In genomic region chr11:124875401-124875800, GRCh38 we compare ENCODE assay signal across 10 cellular contexts. TPM values are rescaled to one million over a fixed set of nuclear protein-coding genes. Genes with fewer than 3 reads are reported as not detected.
A peak's percentile ranks its signal among the peaks of the same experiment; 100 is the strongest.
DNase-seq lines count a peak whose midpoint lies in the region; ATAC-seq and TF ChIP-seq lines count a peak whose summit lies in the region.
"Had no signal": no experiment of that assay in that cellular context is flagged by ENCODE, and none has a peak within 500 bp of the region (broad histone marks: within the 10 kb centered on the region; RNA-seq: fewer than 3 reads in every experiment).

No MANE protein-coding gene starts in this region.

- peaks cover 8% of the 10 kb centered on the region for H3K27me3 ChIP-seq in CD4-positive, CD25-positive, alpha-beta regulatory T cell (ENCODE audit: control insufficient read depth, insufficient read depth, low read length)
- H3K27me3 ChIP-seq in MG63 (no peaks in the 10 kb centered on the region; the same call in 1 of the 2 replicates), duodenal mucosa (ENCODE audit: control insufficient read depth in 1 of 2, insufficient read depth in 2 of 2, low read length in 2 of 2) (peaks cover 28 to 43% of the 10 kb centered on the region in 2 donors), neural progenitor cell (peaks cover 53% of the 10 kb centered on the region)

- peaks cover 15% of the 10 kb centered on the region for H3F3A ChIP-seq in neural progenitor cell (ENCODE audit: low read depth)

- H3K9ac ChIP-seq in duodenal mucosa (ENCODE audit: low read depth in 1 of 2, low read length in 2 of 2) (no peak overlapping the region), neural progenitor cell (no peak overlapping the region)

- peaks cover 32% of the 10 kb centered on the region for H3K27me3 Mint-ChIP-seq in CD4-positive, CD25-positive, alpha-beta regulatory T cell
- peaks cover 39% of the 10 kb centered on the region for H3K27me3 Mint-ChIP-seq in neural progenitor cell (ENCODE audit: insufficient read depth, low read depth)

- H3K79me2 ChIP-seq in neural progenitor cell (ENCODE audit: low read depth), result no peaks in the 10 kb centered on the region

- peak overlapping the region; percentile 97 for H2AFZ ChIP-seq in neural progenitor cell (replicated peaks)

- H3K9me3 ChIP-seq in CD4-positive, CD25-positive, alpha-beta regulatory T cell (ENCODE audit: control insufficient read depth in 2 of 2, low read length in 2 of 2), result no peaks in the 10 kb centered on the region
- H3K9me3 ChIP-seq in MG63 (no peaks in the 10 kb centered on the region), duodenal mucosa (ENCODE audit: control insufficient read depth in 1 of 2, low read length in 2 of 2) (no peaks in the 10 kb centered on the region), neural progenitor cell (ENCODE audit: low read depth) (no peaks in the 10 kb centered on the region)

- no peak for TF ChIP-seq CTCF in neural progenitor cell (IDR thresholded peaks at IDR 0.05)

- no peak overlapping the region for H3K27ac Mint-ChIP-seq in CD4-positive, CD25-positive, alpha-beta regulatory T cell
- H3K27ac Mint-ChIP-seq in neural progenitor cell, result no peak overlapping the region

- ATAC-seq in CD4-positive, CD25-positive, alpha-beta regulatory T cell (ENCODE audit: low read depth in 2 of 2), result no peak
- ATAC-seq in HG03469 (IDR thresholded peaks at IDR 0.05; ENCODE audit: unreplicated experiment) (no peak), GM18858 (IDR thresholded peaks at IDR 0.05; ENCODE audit: unreplicated experiment) (no peak), HG03196 (IDR thresholded peaks at IDR 0.05; ENCODE audit: unreplicated experiment) (no peak)

- H3K4me1 ChIP-seq in CD4-positive, CD25-positive, alpha-beta regulatory T cell (ENCODE audit: control insufficient read depth, insufficient read depth, low read length, poor library complexity, severe bottlenecking), result peaks cover 20% of the 10 kb centered on the region
- peaks cover 11 to 12% of the 10 kb centered on the region in 2 donors for H3K4me1 ChIP-seq in duodenal mucosa (ENCODE audit: control insufficient read depth in 1 of 2, insufficient read depth in 2 of 2, low read length in 2 of 2)
- H3K4me1 ChIP-seq in neural progenitor cell, result peaks cover 8% of the 10 kb centered on the region

- DNase-seq in CD4-positive, CD25-positive, alpha-beta regulatory T cell, result no peak
- no peak for DNase-seq in MG63
- DNase-seq in neural progenitor cell (ENCODE audit: low spot score), result no peak
- DNase-seq in dermis blood vessel endothelial cell, result no peak

- no peaks in the 10 kb centered on the region for H4K20me1 ChIP-seq in neural progenitor cell (ENCODE audit: low read depth)

- H3K36me3 ChIP-seq in CD4-positive, CD25-positive, alpha-beta regulatory T cell (ENCODE audit: control insufficient read depth, insufficient read depth, low read length), result no peaks in the 10 kb centered on the region
- no peaks in the 10 kb centered on the region for H3K36me3 ChIP-seq in MG63
- no peaks in the 10 kb centered on the region for H3K36me3 ChIP-seq in duodenal mucosa (ENCODE audit: control insufficient read depth in 1 of 2, insufficient read depth in 2 of 2, low read length in 2 of 2)
- no peaks in the 10 kb centered on the region for H3K36me3 ChIP-seq in neural progenitor cell

- H3K4me2 ChIP-seq in neural progenitor cell, result peak overlapping the region; percentile 63

- H3K4me3 ChIP-seq in CD4-positive, CD25-positive, alpha-beta regulatory T cell (ENCODE audit: low read depth, low read length), result no peak overlapping the region
- peak overlapping the region; percentile 68 for H3K4me3 ChIP-seq in MG63
- H3K4me3 ChIP-seq in duodenal mucosa (ENCODE audit: low read depth in 1 of 2, low read length in 2 of 2), result peak overlapping the region; percentile 84 to 87
- H3K4me3 ChIP-seq in neural progenitor cell, result peak overlapping the region; percentile 62

- H3K4me1 Mint-ChIP-seq in CD4-positive, CD25-positive, alpha-beta regulatory T cell, result peaks cover 0 to 26% (median 2%) of the 10 kb centered on the region in 4 donors
- H3K4me1 Mint-ChIP-seq in neural progenitor cell, result peaks cover 25% of the 10 kb centered on the region

- peaks cover 0 to 2% (median 0%) of the 10 kb centered on the region in 7 donors for H3K9me3 Mint-ChIP-seq in CD4-positive, CD25-positive, alpha-beta regulatory T cell
- H3K9me3 Mint-ChIP-seq in neural progenitor cell, result no peaks in the 10 kb centered on the region

- peak overlapping the region in 3 of 4 donors; percentile 73 to 86 (median 75) for H3K4me3 Mint-ChIP-seq in CD4-positive, CD25-positive, alpha-beta regulatory T cell
- H3K4me3 Mint-ChIP-seq in neural progenitor cell, result peak overlapping the region; percentile 83

- no peaks in the 10 kb centered on the region for H3K36me3 Mint-ChIP-seq in CD4-positive, CD25-positive, alpha-beta regulatory T cell
- peaks cover 3% of the 10 kb centered on the region for H3K36me3 Mint-ChIP-seq in neural progenitor cell

- no peak overlapping the region for H3K27ac ChIP-seq in CD4-positive, CD25-positive, alpha-beta regulatory T cell (ENCODE audit: insufficient read depth, low read length, poor library complexity, severe bottlenecking)
- no peak overlapping the region for H3K27ac ChIP-seq in duodenal mucosa (ENCODE audit: low read depth, low read length)
- no peak overlapping the region for H3K27ac ChIP-seq in neural progenitor cell

RNA-seq across cellular contexts. Expression of gene ROBO3, which starts 10.2 kb away (rescaled TPM):
- total RNA-seq in CD4-positive, CD25-positive, alpha-beta regulatory T cell, result 4.4 TPM
- polyA plus RNA-seq in CD4-positive, CD25-positive, alpha-beta regulatory T cell, result 1 to 10 TPM in 2 of 4 donors, under 1 TPM in 2; 0.34 to 4.6 (median 1.3) TPM
- 19.3 and 21.5 TPM in 2 replicates for total RNA-seq in MG63 (2014; rRNA removed; shearing (Covaris generic); ENCODE audit: low replicate concordance)
- total RNA-seq in neural progenitor cell (ENCODE audit: low replicate concordance) (12.6 and 30.7 TPM in 2 replicates), dermis blood vessel endothelial cell (8.8 and 17.2 TPM in 2 replicates)

RNA-seq across cellular contexts. Expression of gene ROBO4, which starts 22.3 kb away (rescaled TPM):
- total RNA-seq in CD4-positive, CD25-positive, alpha-beta regulatory T cell, result 1.0 TPM
- polyA plus RNA-seq in CD4-positive, CD25-positive, alpha-beta regulatory T cell, result under 1 TPM in 1 of 4 donors, not detected in 3; 0.05 TPM
- total RNA-seq in MG63 (2014; rRNA removed; shearing (Covaris generic); ENCODE audit: low replicate concordance), result 7.4 and 13.7 TPM in 2 replicates
- total RNA-seq in neural progenitor cell (ENCODE audit: low replicate concordance) (not detected in 2 replicates), dermis blood vessel endothelial cell (521 and 692 TPM in 2 replicates)

RNA-seq across cellular contexts. Expression of gene HEPN1, which starts 43.6 kb away (rescaled TPM):
- total RNA-seq in CD4-positive, CD25-positive, alpha-beta regulatory T cell, result not detected
- polyA plus RNA-seq in CD4-positive, CD25-positive, alpha-beta regulatory T cell, result not detected
- total RNA-seq in MG63 (2014; rRNA removed; shearing (Covaris generic); ENCODE audit: low replicate concordance), result not detected in 2 replicates
- total RNA-seq in neural progenitor cell (ENCODE audit: low replicate concordance) (not detected in 2 replicates), dermis blood vessel endothelial cell (not detected in 2 replicates)
- total RNA-seq: frontal cortex, temporal lobe had no signal

Comparison
In these comparisons a context has a peak if more than half of its experiments do, and no peak if none do; other contexts are left out.
1. RNA of gene ROBO4, which starts 22.3 kb away (total RNA-seq): 521 to 692 TPM in dermis blood vessel endothelial cell; 7.4 to 13.7 TPM in MG63, 1.0 TPM in CD4-positive, CD25-positive, alpha-beta regulatory T cell (single experiment) and not detected in neural progenitor cell; every median in the first group is over 10 times any median in the second.